8 cellular contexts compared by ENCODE assay signal in genomic region chr9:132768932-132769894, GRCh38.
A peak's percentile ranks its signal among the peaks of the same experiment; 100 is the strongest.
DNase-seq lines count a peak whose midpoint lies in the region; ATAC-seq and TF ChIP-seq lines count a peak whose summit lies in the region.

No MANE protein-coding gene starts in this region.

- no peaks in the 10 kb centered on the region for H3K9me2 ChIP-seq in Loucy (replicated peaks; ENCODE audit: low read depth, low read length)

- H3K27me3 ChIP-seq in Loucy (ENCODE audit: insufficient read depth, low read length, poor library complexity, severe bottlenecking), result no peaks in the 10 kb centered on the region
- peaks cover 7% of the 10 kb centered on the region for H3K27me3 ChIP-seq in iPS-15b (ENCODE audit: control insufficient read depth, insufficient read depth, low read length)

- TF ChIP-seq CTCF in Loucy (conservative IDR thresholded peaks at IDR 0.05; ENCODE audit: low read length), result peak; percentile 55
- TF ChIP-seq CTCF in astrocyte of the spinal cord (IDR thresholded peaks at IDR 0.05; ENCODE audit: low read depth, low read length), result peak; percentile 51

- H3K4me1 Mint-ChIP-seq in T-helper 17 cell, result peaks cover 25% of the 10 kb centered on the region

- DNase-seq in Caki2 (ENCODE audit: low read depth), result peak; percentile 63
- peak; percentile 44 to 48 (median 46) for DNase-seq in T-helper 17 cell
- peak; percentile 50 for DNase-seq in astrocyte of the spinal cord (ENCODE audit: low read depth, low spot score)
- no peak for DNase-seq in NCI-H446 treated with DMSO at 0.1 percent for 48 hours (lab: John Stamatoyannopoulos, UW)

- H3K36me3 Mint-ChIP-seq in T-helper 17 cell (ENCODE audit: low read depth), result peaks cover 3% of the 10 kb centered on the region

- peak overlapping the region; percentile 93 for H2AFZ ChIP-seq in Loucy (ENCODE audit: low read length)

- H3K4me2 ChIP-seq in Loucy (ENCODE audit: low read depth, low read length, poor library complexity, severe bottlenecking), result peak overlapping the region; percentile 90

- H3K9ac ChIP-seq in Loucy (ENCODE audit: low read depth, low read length, poor library complexity, severe bottlenecking) (peak overlapping the region; percentile 89), iPS-15b (ENCODE audit: low read depth, low read length) (peak overlapping the region; percentile 41)

- peaks cover 7% of the 10 kb centered on the region; the same call in 1 of the 2 replicates for H3K79me2 ChIP-seq in Loucy (ENCODE audit: insufficient read depth, low read length)

- ATAC-seq in GM19467 (IDR thresholded peaks at IDR 0.05; ENCODE audit: unreplicated experiment) (peak; percentile 46), T-helper 17 cell (peak; percentile 82)

- H3K4me3 ChIP-seq in Loucy (ENCODE audit: low read length, poor library complexity, severe bottlenecking) (peak overlapping the region; percentile 95), astrocyte of the spinal cord (ENCODE audit: low read depth, low read length) (peak overlapping the region; percentile 68), iPS-15b (ENCODE audit: low read depth, low read length) (peak overlapping the region; percentile 92), skin epidermis (peak overlapping the region; percentile 57 to 83 (median 71))

- H3K27me3 Mint-ChIP-seq in T-helper 17 cell, result no peaks in the 10 kb centered on the region

- H3K27ac Mint-ChIP-seq in T-helper 17 cell, result peak overlapping the region; percentile 94

- no peaks in the 10 kb centered on the region for H3K9me3 ChIP-seq in Loucy (ENCODE audit: insufficient read depth, low read depth, low read length)
- H3K9me3 ChIP-seq in T-helper 17 cell (ENCODE audit: control insufficient read depth, low read length, poor library complexity, severe bottlenecking), result no peaks in the 10 kb centered on the region
- no peaks in the 10 kb centered on the region for H3K9me3 ChIP-seq in iPS-15b (ENCODE audit: control insufficient read depth, insufficient read depth, low read length)

- H3K4me1 ChIP-seq in Loucy (ENCODE audit: insufficient read depth, low read length, poor library complexity, severe bottlenecking), result peaks cover 13% of the 10 kb centered on the region
- peaks cover 5% of the 10 kb centered on the region for H3K4me1 ChIP-seq in iPS-15b (ENCODE audit: control insufficient read depth, insufficient read depth, low read length)

- peak overlapping the region; percentile 29 to 89 (median 81) for H3K27ac ChIP-seq in skin epidermis

- no peaks in the 10 kb centered on the region for H4K20me1 ChIP-seq in Loucy (ENCODE audit: insufficient read depth, low read length, poor library complexity, severe bottlenecking)

- peak overlapping the region; percentile 97 for H3K4me3 Mint-ChIP-seq in T-helper 17 cell

- H3K36me3 ChIP-seq in Loucy (ENCODE audit: insufficient read depth, low read length) (no peaks in the 10 kb centered on the region), iPS-15b (ENCODE audit: control insufficient read depth, insufficient read depth, low read length) (no peaks in the 10 kb centered on the region)

- H3F3A ChIP-seq in Loucy (ENCODE audit: low read depth), result no peaks in the 10 kb centered on the region; the same call in 1 of the 2 replicates

- in situ Hi-C loops in Caki2 (cut with HindIII; ENCODE audit: low pct_unique_long_range_greater_than_20kb, low sequenced_read_pairs) (no loop called here), astrocyte of the spinal cord (cut with HindIII; ENCODE audit: low sequenced_read_pairs) (no loop called here)
